In the genomic region with DNA sequence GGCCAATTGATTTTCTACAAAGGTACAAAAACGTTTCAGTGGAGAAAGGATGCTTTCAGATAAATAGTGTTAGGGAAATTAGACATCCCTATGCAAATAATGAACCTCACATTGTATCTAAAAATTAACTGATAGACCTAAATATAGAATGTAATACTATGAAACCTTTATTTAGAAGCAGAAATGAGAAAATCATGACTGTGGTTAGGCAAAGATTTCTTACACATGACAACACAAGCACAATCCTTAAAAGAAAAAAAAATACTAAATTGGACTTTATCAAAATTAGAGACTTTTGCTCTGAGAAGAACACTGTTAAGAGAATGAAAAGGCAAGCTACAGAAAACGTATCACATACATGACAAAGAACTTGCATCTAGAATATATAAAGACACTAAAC, we compare ENCODE assay signal across 2 cellular contexts.
TF ChIP-seq lines count a peak whose summit lies in the region.

No MANE protein-coding gene starts in this region.

TF ChIP-seq in A549, 52 proteins besides CTCF, POLR2A, EP300 and RAD21:
- no peak for TF ChIP-seq ATOH8 (CRISPR knock-in tag; IDR thresholded peaks at IDR 0.05; ENCODE audit: low read depth)
- no peak for TF ChIP-seq KDM5A (IDR thresholded peaks at IDR 0.05)
- no peak for TF ChIP-seq SMC3 (IDR thresholded peaks at IDR 0.05)
- TF ChIP-seq FOSB (CRISPR knock-in tag; IDR thresholded peaks at IDR 0.05) = no peak
- TF ChIP-seq ESRRA (IDR thresholded peaks at IDR 0.05; ENCODE audit: borderline replicate concordance, low read length) = no peak
- TF ChIP-seq MAFK (IDR thresholded peaks at IDR 0.05; ENCODE audit: partially characterized antibody) = no peak
- TF ChIP-seq, protein P1, sequence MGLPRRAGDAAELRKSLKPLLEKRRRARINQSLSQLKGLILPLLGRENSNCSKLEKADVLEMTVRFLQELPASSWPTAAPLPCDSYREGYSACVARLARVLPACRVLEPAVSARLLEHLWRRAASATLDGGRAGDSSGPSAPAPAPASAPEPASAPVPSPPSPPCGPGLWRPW (IDR thresholded peaks at IDR 0.05) = no peak
- no peak for TF ChIP-seq CBX8 (IDR thresholded peaks at IDR 0.05)
- no peak for TF ChIP-seq HDAC2 (IDR thresholded peaks at IDR 0.05)
- no peak for TF ChIP-seq RFX5 (IDR thresholded peaks at IDR 0.05)
- no peak for TF ChIP-seq JUN (IDR thresholded peaks at IDR 0.05)
- TF ChIP-seq CBX2 (IDR thresholded peaks at IDR 0.05; ENCODE audit: borderline replicate concordance, low read depth) = no peak

TF ChIP-seq in GM12878, 131 proteins besides CTCF, POLR2A, EP300 and RAD21 (continued from another document and continues in another):
- TF ChIP-seq E2F8 (IDR thresholded peaks at IDR 0.05; ENCODE audit: low read depth, partially characterized antibody) (no peak), BCLAF1 (IDR thresholded peaks at IDR 0.05) (no peak), HSF1 (IDR thresholded peaks at IDR 0.05; ENCODE audit: low read depth, low read length) (no peak), SIX5 (IDR thresholded peaks at IDR 0.05; ENCODE audit: low read depth, low read length, severe bottlenecking) (no peak), ZNF384 (IDR thresholded peaks at IDR 0.05; ENCODE audit: borderline replicate concordance, low read depth, low read length) (peak; percentile 66; the same call in 1 of the 2 replicates), STAT1 (conservative IDR thresholded peaks at IDR 0.05) (no peak), SMC3 (IDR thresholded peaks at IDR 0.05; ENCODE audit: borderline replicate concordance, low read length) (no peak), SRF (IDR thresholded peaks at IDR 0.05; ENCODE audit: low read depth in 2 of 2, low read length in 2 of 2) (no peak), IRF3 (IDR thresholded peaks at IDR 0.05) (no peak), CHD2 (IDR thresholded peaks at IDR 0.05; ENCODE audit: borderline replicate concordance, low read depth, low read length) (no peak), RBBP5 (conservative IDR thresholded peaks at IDR 0.05) (no peak), NFIC (IDR thresholded peaks at IDR 0.05; ENCODE audit: low read depth, low read length) (peak; percentile 59; the same call in 1 of the 2 replicates), MTA2 (IDR thresholded peaks at IDR 0.05; ENCODE audit: low read depth) (peak; percentile 56; the same call in 1 of the 2 replicates), GABPA (IDR thresholded peaks at IDR 0.05; ENCODE audit: low read depth) (no peak), YBX1 (IDR thresholded peaks at IDR 0.05) (no peak), SPI1 (IDR thresholded peaks at IDR 0.05; ENCODE audit: borderline replicate concordance, insufficient read depth, low read depth, low read length) (no peak), IKZF2 (IDR thresholded peaks at IDR 0.05) (no peak; a peak in 1 of 4 replicates), BCL3 (IDR thresholded peaks at IDR 0.05; ENCODE audit: borderline replicate concordance, insufficient read depth, low read depth, low read length, poor library complexity, severe bottlenecking) (no peak), ZZZ3 (IDR thresholded peaks at IDR 0.05; ENCODE audit: control insufficient read depth, insufficient read length, low read depth) (no peak), MLLT1 (IDR thresholded peaks at IDR 0.05) (no peak), BMI1 (IDR thresholded peaks at IDR 0.05; ENCODE audit: borderline replicate concordance) (no peak), MXI1 (IDR thresholded peaks at IDR 0.05; ENCODE audit: low read depth, low read length) (no peak), RELA (IDR thresholded peaks at IDR 0.05; ENCODE audit: borderline replicate concordance, partially characterized antibody) (no peak), MYC (IDR thresholded peaks at IDR 0.05; ENCODE audit: insufficient read depth, insufficient read length, insufficient replicate concordance, low read length, severe bottlenecking) (no peak), SIN3A (IDR thresholded peaks at IDR 0.05; ENCODE audit: low read depth, low read length) (no peak), JUND (IDR thresholded peaks at IDR 0.05; ENCODE audit: low read depth, low read length) (no peak), KLF5 (IDR thresholded peaks at IDR 0.05; ENCODE audit: partially characterized antibody) (no peak)
- TF ChIP-seq, protein P2, sequence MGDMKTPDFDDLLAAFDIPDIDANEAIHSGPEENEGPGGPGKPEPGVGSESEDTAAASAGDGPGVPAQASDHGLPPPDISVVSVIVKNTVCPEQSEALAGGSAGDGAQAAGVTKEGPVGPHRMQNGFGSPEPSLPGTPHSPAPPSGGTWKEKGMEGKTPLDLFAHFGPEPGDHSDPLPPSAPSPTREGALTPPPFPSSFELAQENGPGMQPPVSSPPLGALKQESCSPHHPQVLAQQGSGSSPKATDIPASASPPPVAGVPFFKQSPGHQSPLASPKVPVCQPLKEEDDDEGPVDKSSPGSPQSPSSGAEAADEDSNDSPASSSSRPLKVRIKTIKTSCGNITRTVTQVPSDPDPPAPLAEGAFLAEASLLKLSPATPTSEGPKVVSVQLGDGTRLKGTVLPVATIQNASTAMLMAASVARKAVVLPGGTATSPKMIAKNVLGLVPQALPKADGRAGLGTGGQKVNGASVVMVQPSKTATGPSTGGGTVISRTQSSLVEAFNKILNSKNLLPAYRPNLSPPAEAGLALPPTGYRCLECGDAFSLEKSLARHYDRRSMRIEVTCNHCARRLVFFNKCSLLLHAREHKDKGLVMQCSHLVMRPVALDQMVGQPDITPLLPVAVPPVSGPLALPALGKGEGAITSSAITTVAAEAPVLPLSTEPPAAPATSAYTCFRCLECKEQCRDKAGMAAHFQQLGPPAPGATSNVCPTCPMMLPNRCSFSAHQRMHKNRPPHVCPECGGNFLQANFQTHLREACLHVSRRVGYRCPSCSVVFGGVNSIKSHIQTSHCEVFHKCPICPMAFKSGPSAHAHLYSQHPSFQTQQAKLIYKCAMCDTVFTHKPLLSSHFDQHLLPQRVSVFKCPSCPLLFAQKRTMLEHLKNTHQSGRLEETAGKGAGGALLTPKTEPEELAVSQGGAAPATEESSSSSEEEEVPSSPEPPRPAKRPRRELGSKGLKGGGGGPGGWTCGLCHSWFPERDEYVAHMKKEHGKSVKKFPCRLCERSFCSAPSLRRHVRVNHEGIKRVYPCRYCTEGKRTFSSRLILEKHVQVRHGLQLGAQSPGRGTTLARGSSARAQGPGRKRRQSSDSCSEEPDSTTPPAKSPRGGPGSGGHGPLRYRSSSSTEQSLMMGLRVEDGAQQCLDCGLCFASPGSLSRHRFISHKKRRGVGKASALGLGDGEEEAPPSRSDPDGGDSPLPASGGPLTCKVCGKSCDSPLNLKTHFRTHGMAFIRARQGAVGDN (IDR thresholded peaks at IDR 0.05) = no peak
- TF ChIP-seq, protein P3, sequence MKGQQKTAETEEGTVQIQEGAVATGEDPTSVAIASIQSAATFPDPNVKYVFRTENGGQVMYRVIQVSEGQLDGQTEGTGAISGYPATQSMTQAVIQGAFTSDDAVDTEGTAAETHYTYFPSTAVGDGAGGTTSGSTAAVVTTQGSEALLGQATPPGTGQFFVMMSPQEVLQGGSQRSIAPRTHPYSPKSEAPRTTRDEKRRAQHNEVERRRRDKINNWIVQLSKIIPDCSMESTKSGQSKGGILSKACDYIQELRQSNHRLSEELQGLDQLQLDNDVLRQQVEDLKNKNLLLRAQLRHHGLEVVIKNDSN (IDR thresholded peaks at IDR 0.05; ENCODE audit: borderline replicate concordance, extremely low read length, insufficient read depth, low read depth, low read length) = no peak
- TF ChIP-seq, protein P4, sequence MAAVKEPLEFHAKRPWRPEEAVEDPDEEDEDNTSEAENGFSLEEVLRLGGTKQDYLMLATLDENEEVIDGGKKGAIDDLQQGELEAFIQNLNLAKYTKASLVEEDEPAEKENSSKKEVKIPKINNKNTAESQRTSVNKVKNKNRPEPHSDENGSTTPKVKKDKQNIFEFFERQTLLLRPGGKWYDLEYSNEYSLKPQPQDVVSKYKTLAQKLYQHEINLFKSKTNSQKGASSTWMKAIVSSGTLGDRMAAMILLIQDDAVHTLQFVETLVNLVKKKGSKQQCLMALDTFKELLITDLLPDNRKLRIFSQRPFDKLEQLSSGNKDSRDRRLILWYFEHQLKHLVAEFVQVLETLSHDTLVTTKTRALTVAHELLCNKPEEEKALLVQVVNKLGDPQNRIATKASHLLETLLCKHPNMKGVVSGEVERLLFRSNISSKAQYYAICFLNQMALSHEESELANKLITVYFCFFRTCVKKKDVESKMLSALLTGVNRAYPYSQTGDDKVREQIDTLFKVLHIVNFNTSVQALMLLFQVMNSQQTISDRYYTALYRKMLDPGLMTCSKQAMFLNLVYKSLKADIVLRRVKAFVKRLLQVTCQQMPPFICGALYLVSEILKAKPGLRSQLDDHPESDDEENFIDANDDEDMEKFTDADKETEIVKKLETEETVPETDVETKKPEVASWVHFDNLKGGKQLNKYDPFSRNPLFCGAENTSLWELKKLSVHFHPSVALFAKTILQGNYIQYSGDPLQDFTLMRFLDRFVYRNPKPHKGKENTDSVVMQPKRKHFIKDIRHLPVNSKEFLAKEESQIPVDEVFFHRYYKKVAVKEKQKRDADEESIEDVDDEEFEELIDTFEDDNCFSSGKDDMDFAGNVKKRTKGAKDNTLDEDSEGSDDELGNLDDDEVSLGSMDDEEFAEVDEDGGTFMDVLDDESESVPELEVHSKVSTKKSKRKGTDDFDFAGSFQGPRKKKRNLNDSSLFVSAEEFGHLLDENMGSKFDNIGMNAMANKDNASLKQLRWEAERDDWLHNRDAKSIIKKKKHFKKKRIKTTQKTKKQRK (IDR thresholded peaks at IDR 0.05; ENCODE audit: low read depth, low read length) = no peak
